Comparison of ENCODE assay signal across 35 cellular contexts in the genomic region with DNA sequence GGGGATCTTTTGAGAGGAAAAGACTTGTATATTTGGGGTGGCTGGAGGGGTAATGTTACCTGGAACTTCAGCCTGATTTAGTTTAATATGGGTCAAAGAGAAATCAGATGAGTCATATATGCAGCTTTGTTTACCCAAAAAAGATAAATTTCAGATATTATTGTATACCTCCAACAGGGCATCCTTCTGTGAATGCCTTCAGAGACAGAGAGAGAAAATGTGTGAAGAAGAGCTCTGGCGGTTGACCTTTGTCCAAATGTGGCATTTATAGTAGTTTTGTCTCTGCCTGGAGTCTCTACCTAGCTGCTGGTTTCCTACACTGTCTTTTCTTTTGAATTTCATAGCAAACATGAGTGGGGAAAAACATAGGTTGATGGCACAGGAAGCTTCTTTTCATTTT. TPM values are rescaled to one million over a fixed set of nuclear protein-coding genes. Genes with fewer than 3 reads are reported as not detected.
"Had no signal": no experiment of that assay in that cellular context is flagged by ENCODE, and none has a peak within 500 bp of the region (broad histone marks: within the 10 kb centered on the region; RNA-seq: fewer than 3 reads in every experiment).

No MANE protein-coding gene starts in this region.

- H3K4me3 Mint-ChIP-seq: activated B cell treated with CpG ODN at 0.5 μM for 24 hours; activated CD4-positive, alpha-beta memory T cell treated with anti-CD3 and anti-CD28 coated beads, Interleukin-2, amount 10 ng/mL, durations not matched to agents 7 days and 5 days; activated CD4-positive, alpha-beta T cell treated with anti-CD3 and anti-CD28 coated beads for 36 hours; activated CD4-positive, alpha-beta T cell treated with anti-CD3 and anti-CD28 coated beads, Interleukin-2, amount 10 ng/mL, durations not matched to agents 24 days and 14 days; activated naive CD8-positive, alpha-beta T cell; activated T-cell treated with anti-CD3 and anti-CD28 coated beads, Interleukin-2, amount 50 U/mL, for 4 hours; activated T-helper 17 cell treated with anti-CD3 and anti-CD28 coated beads, Interleukin-2, amount 50 U/mL, for 72 hours; central memory CD8-positive, alpha-beta T cell; effector memory CD8-positive, alpha-beta T cell; T-helper 17 cell; T-helper 2 cell treated with Interferon-gamma antibody and Interleukin-4, amounts not matched to agents 5 μg/mL and 100 μg/mL, for 36 hours had no signal

- H3K27ac ChIP-seq: brain microvascular endothelial cell, WERI-Rb-1 had no signal

- FAIRE-seq: astrocyte, bronchial epithelial cell, colon, endometrium, frontal cortex had no signal

- H3K36me3 ChIP-seq: brain microvascular endothelial cell, WERI-Rb-1 had no signal

- H3K27ac Mint-ChIP-seq: activated B cell treated with CpG ODN at 0.5 μM for 24 hours; activated CD4-positive, alpha-beta memory T cell treated with anti-CD3 and anti-CD28 coated beads, Interleukin-2, amount 10 ng/mL, durations not matched to agents 7 days and 5 days; activated CD4-positive, alpha-beta T cell treated with anti-CD3 and anti-CD28 coated beads for 36 hours; activated CD4-positive, alpha-beta T cell treated with anti-CD3 and anti-CD28 coated beads, Interleukin-2, amount 10 ng/mL, durations not matched to agents 24 days and 14 days; activated naive CD8-positive, alpha-beta T cell; activated T-helper 17 cell treated with anti-CD3 and anti-CD28 coated beads, Interleukin-2, amount 50 U/mL, for 72 hours; effector memory CD8-positive, alpha-beta T cell; T-helper 17 cell; T-helper 2 cell treated with Interferon-gamma antibody and Interleukin-4, amounts not matched to agents 5 μg/mL and 100 μg/mL, for 36 hours had no signal

- H3K4me1 Mint-ChIP-seq: activated B cell treated with CpG ODN at 0.5 μM for 24 hours; activated CD4-positive, alpha-beta memory T cell treated with anti-CD3 and anti-CD28 coated beads, Interleukin-2, amount 10 ng/mL, durations not matched to agents 7 days and 5 days; activated CD4-positive, alpha-beta T cell treated with anti-CD3 and anti-CD28 coated beads for 36 hours; activated CD4-positive, alpha-beta T cell treated with anti-CD3 and anti-CD28 coated beads, Interleukin-2, amount 10 ng/mL, durations not matched to agents 24 days and 14 days; activated T-helper 17 cell treated with anti-CD3 and anti-CD28 coated beads, Interleukin-2, amount 50 U/mL, for 72 hours; central memory CD8-positive, alpha-beta T cell; T-helper 17 cell had no signal

- ATAC-seq: activated CD4-positive, alpha-beta T cell treated with anti-CD3 and anti-CD28 coated beads for 36 hours; activated CD4-positive, CD25-positive, alpha-beta regulatory T cell treated with anti-CD3 and anti-CD28 coated beads, Interleukin-2, amount 50 U/mL, for 24 hours; activated T-cell treated with anti-CD3 and anti-CD28 coated beads, Interleukin-2, amount 50 U/mL, for 4 hours; activated T-helper 17 cell treated with anti-CD3 and anti-CD28 coated beads, Interleukin-2, amount 50 U/mL, for 72 hours; effector memory CD8-positive, alpha-beta T cell; esophagus mucosa; T-helper 17 cell had no signal

- DNase-seq: activated B cell treated with CpG ODN at 0.5 μM for 24 hours; activated CD4-positive, alpha-beta memory T cell treated with anti-CD3 and anti-CD28 coated beads, Interleukin-2, amount 10 ng/mL, durations not matched to agents 7 days and 5 days; activated CD4-positive, alpha-beta T cell treated with anti-CD3 and anti-CD28 coated beads for 36 hours; activated CD4-positive, alpha-beta T cell treated with anti-CD3 and anti-CD28 coated beads, Interleukin-2, amount 10 ng/mL, durations not matched to agents 24 days and 14 days; activated CD4-positive, alpha-beta T cell treated with anti-CD3 and anti-CD28 coated beads, Interleukin-2, amount 50 U/mL, for 4 hours; activated CD8-positive, alpha-beta memory T cell treated with anti-CD3 and anti-CD28 coated beads, Interleukin-2, amount 50 U/mL, for 48 hours; activated effector memory CD4-positive, alpha-beta T cell treated with Interleukin-2 at 50 U/mL for 16 hours; activated gamma-delta T cell treated with Interleukin-2 at 50 U/mL for 16 hours; activated naive CD4-positive, alpha-beta T cell treated with anti-CD3 and anti-CD28 coated beads, Interleukin-2, amount 50 U/mL, for 16 hours; activated naive CD4-positive, alpha-beta T cell treated with Interleukin-2 at 50 U/mL for 16 hours; activated T-cell treated with anti-CD3 and anti-CD28 coated beads, Interleukin-2, amount 50 U/mL, for 4 hours; amniotic stem cell; anterior cingulate cortex; brain microvascular endothelial cell; cortex of kidney; dermis blood vessel endothelial cell; effector CD4-positive, alpha-beta T cell; effector memory CD8-positive, alpha-beta T cell; foreskin fibroblast; head of caudate nucleus; T-helper 1 cell; T-helper 17 cell; T1000; WERI-Rb-1 had no signal

- H3K9me3 Mint-ChIP-seq: activated B cell treated with CpG ODN at 0.5 μM for 24 hours; activated CD4-positive, alpha-beta memory T cell treated with anti-CD3 and anti-CD28 coated beads, Interleukin-2, amount 10 ng/mL, durations not matched to agents 7 days and 5 days; activated CD4-positive, alpha-beta T cell treated with anti-CD3 and anti-CD28 coated beads, Interleukin-2, amount 10 ng/mL, durations not matched to agents 24 days and 14 days; activated T-cell treated with anti-CD3 and anti-CD28 coated beads, Interleukin-2, amount 50 U/mL, for 4 hours; activated T-helper 17 cell treated with anti-CD3 and anti-CD28 coated beads, Interleukin-2, amount 50 U/mL, for 72 hours; central memory CD8-positive, alpha-beta T cell; effector memory CD8-positive, alpha-beta T cell; T-helper 2 cell treated with Interferon-gamma antibody and Interleukin-4, amounts not matched to agents 5 μg/mL and 100 μg/mL, for 36 hours had no signal

- H3K36me3 Mint-ChIP-seq: activated naive CD8-positive, alpha-beta T cell had no signal

RNA-seq across cellular contexts. Expression of a gene that starts 21.6 kb away (rescaled TPM):
- total RNA-seq: activated B cell treated with CpG ODN at 0.5 μM for 24 hours; activated CD4-positive, alpha-beta memory T cell treated with anti-CD3 and anti-CD28 coated beads, Interleukin-2, amount 10 ng/mL, durations not matched to agents 7 days and 5 days; activated CD4-positive, alpha-beta T cell treated with anti-CD3 and anti-CD28 coated beads for 36 hours; activated CD4-positive, alpha-beta T cell treated with anti-CD3 and anti-CD28 coated beads, Interleukin-2, amount 10 ng/mL, durations not matched to agents 24 days and 14 days; activated T-cell treated with anti-CD3 and anti-CD28 coated beads, Interleukin-2, amount 50 U/mL, for 4 hours; activated T-helper 17 cell treated with anti-CD3 and anti-CD28 coated beads, Interleukin-2, amount 50 U/mL, for 72 hours; T-helper 17 cell had no signal

RNA-seq across cellular contexts. Expression of a gene that starts 51.4 kb away (rescaled TPM):
- total RNA-seq: activated B cell treated with CpG ODN at 0.5 μM for 24 hours had no signal
